7 cellular contexts compared by ENCODE assay signal in genomic region chr12:19482551-19483109, GRCh38.
DNase-seq lines count a peak whose midpoint lies in the region; ATAC-seq lines count a peak whose summit lies in the region.

No MANE protein-coding gene starts in this region.

- peak; percentile 52 for DNase-seq in activated T-cell treated with anti-CD3 and anti-CD28 coated beads for 24 hours (ENCODE audit: low read depth)
- peak; percentile 57 for DNase-seq in iPS-NIHi7 (ENCODE audit: extremely low spot score)
- DNase-seq in stimulated activated CD8-positive, alpha-beta memory T cell treated with anti-CD3 and anti-CD28 coated beads, Interleukin-7, amount 100 ng/mL, for 24 hours (ENCODE audit: low read depth), result peak; percentile 31
- DNase-seq in NCI-H1417 treated with DMSO at 0.1 percent for 48 hours (lab: John Stamatoyannopoulos, UW), result no peak
- no peak for DNase-seq in NCI-H748 treated with DMSO at 0.1 percent for 48 hours (lab: John Stamatoyannopoulos, UW)

- ATAC-seq in GM21360 (IDR thresholded peaks at IDR 0.05; ENCODE audit: unreplicated experiment), result peak; percentile 94
- peak; percentile 93 for ATAC-seq in HG03378 (IDR thresholded peaks at IDR 0.05; ENCODE audit: unreplicated experiment)

Comparison
In these comparisons a context has a peak if more than half of its experiments do, and no peak if none do; other contexts are left out.
1. DNase-seq: peak in activated T-cell treated with anti-CD3 and anti-CD28 coated beads for 24 hours (single experiment), iPS-NIHi7 (single experiment) and stimulated activated CD8-positive, alpha-beta memory T cell treated with anti-CD3 and anti-CD28 coated beads, Interleukin-7, amount 100 ng/mL, for 24 hours (single experiment); none in NCI-H1417 treated with DMSO at 0.1 percent for 48 hours (single experiment) and NCI-H748 treated with DMSO at 0.1 percent for 48 hours (single experiment).